19 cellular contexts compared by ENCODE assay signal in the genomic region with DNA sequence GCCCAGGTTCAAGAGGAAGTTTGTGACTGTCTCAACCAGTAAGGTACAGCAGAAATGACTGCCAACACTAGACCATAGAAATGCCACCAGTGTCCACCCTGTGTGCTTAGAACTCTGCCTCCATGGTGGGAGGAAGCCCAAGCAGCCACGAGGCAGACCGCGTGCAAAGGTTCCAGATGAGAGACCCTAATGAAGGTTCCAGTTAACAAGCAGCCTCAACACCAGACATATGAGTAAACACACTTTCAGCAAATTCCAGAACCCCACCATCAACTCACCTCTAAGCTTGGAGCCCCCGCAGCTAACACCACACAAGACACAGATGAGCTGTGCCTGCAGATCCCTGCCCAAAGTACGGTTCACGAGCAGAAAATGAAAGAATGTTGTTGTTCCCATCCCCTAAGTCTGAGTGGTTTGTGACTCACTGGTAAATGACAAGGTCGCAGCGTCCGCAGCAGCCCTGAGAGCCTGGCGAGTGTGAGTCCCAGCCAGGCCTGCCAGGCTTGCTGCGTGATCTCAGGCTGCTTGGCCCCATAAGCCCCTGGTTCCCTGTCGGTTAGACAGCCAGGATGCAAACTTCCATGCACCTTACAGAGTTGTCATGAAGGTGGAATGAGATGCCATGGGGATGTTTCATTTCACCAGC.
DNase-seq lines count a peak whose midpoint lies in the region; ATAC-seq and TF ChIP-seq lines count a peak whose summit lies in the region.
"Had no signal": no experiment of that assay in that cellular context is flagged by ENCODE, and none has a peak within 500 bp of the region (broad histone marks: within the 10 kb centered on the region; RNA-seq: fewer than 3 reads in every experiment).

No MANE protein-coding gene starts in this region.

- H3K27ac ChIP-seq in PC-3 (ENCODE audit: low read length): peak overlapping the region; percentile 38
- H3K27ac ChIP-seq: A549, C4-2B, GM23248, RWPE1 had no signal

- H2AFZ ChIP-seq in PC-3 (ENCODE audit: low read length): peak overlapping the region; percentile 40
- H2AFZ ChIP-seq: GM23248 had no signal

- no peaks in the 10 kb centered on the region for H3F3A ChIP-seq in PC-3 (ENCODE audit: low read length, unreplicated experiment)

- intact Hi-C loops in PC-3 (cut with micrococcal nuclease): no loop called here

- BruUV-seq in PC-3 (replicated peaks; lab: Mats Ljungman, UMichigan): no TSS peak

- CTCF ChIA-PET in PC-3 (lab: Charles Lee): interaction anchor here (0.5 kb wide), 1 partner anchor 131 kb away, joined by 3 read pairs; no protein-coding TSS in a partner anchor

- H3K79me2 ChIP-seq in PC-3 (ENCODE audit: low read length): no peaks in the 10 kb centered on the region

- no peaks in the 10 kb centered on the region for H4K20me1 ChIP-seq in PC-3 (ENCODE audit: low read length)

- H3K4me2 ChIP-seq in PC-3 (ENCODE audit: low read length): peak overlapping the region; percentile 63
- H3K4me2 ChIP-seq: A549 had no signal

- H3K9ac ChIP-seq in PC-3 (ENCODE audit: low read length): no peak overlapping the region
- H3K9ac ChIP-seq: GM23248 had no signal

- peaks cover 10% of the 10 kb centered on the region; the same call in 1 of the 2 replicates for H3K4me1 ChIP-seq in PC-3 (ENCODE audit: insufficient read depth, low read length)

- no peaks in the 10 kb centered on the region for H3K27me3 ChIP-seq in PC-3 (ENCODE audit: low read length)

- no peaks in the 10 kb centered on the region for H3K9me2 ChIP-seq in PC-3 (replicated peaks; ENCODE audit: low read length)

- POLR2A ChIA-PET in PC-3 (lab: Charles Lee; ENCODE audit: unreplicated experiment): no interaction called here

- no peaks in the 10 kb centered on the region for H3K9me3 ChIP-seq in PC-3 (ENCODE audit: low read length)

- DNase-seq in EH (ENCODE audit: low read depth): peak; percentile 33
- peak; percentile 65 for DNase-seq in PC-3
- peak; percentile 86 for DNase-seq in astrocyte of the hippocampus (ENCODE audit: low read depth, low spot score)
- DNase-seq in mesenteric fat pad (ENCODE audit: low spot score): peak; percentile 41
- DNase-seq in iPS-NIHi11 (ENCODE audit: low spot score): no peak
- no peak for DNase-seq in cortex of kidney (lab: John Stamatoyannopoulos, UW)
- no peak for DNase-seq in NCI-H82 treated with DMSO at 0.1 percent for 48 hours (lab: John Stamatoyannopoulos, UW; ENCODE audit: unreplicated experiment)
- DNase-seq: COR-L47, DMS153, GM23248, Karpas-422, NCI-H1417 treated with DMSO at 0.1 percent for 48 hours, NCI-H2029 treated with DMSO at 0.1 percent for 48 hours, NCI-H510A had no signal

- no peaks in the 10 kb centered on the region for H3K36me3 ChIP-seq in PC-3 (ENCODE audit: low read depth, low read length)

- peak overlapping the region; percentile 33; the same call in 1 of the 2 replicates for H3K4me3 ChIP-seq in PC-3 (ENCODE audit: low read length)
- H3K4me3 ChIP-seq: A549, GM23248 had no signal

- no peak for TF ChIP-seq CTCF in PC-3 (conservative IDR thresholded peaks at IDR 0.05; ENCODE audit: low read depth, low read length)

- ATAC-seq in PC-3 (peak; percentile 88), HG03439 (IDR thresholded peaks at IDR 0.05; ENCODE audit: unreplicated experiment) (no peak)
- ATAC-seq: A549, HepG2 had no signal

Comparison
In these comparisons a context has a peak if more than half of its experiments do, and no peak if none do; other contexts are left out.
1. DNase-seq: peak in EH (single experiment), PC-3 (single experiment), astrocyte of the hippocampus (single experiment) and mesenteric fat pad (single experiment); none in iPS-NIHi11 (single experiment), cortex of kidney (single experiment) and NCI-H82 treated with DMSO at 0.1 percent for 48 hours (single experiment).